Comparison of ENCODE assay signal across 14 cellular contexts in genomic region chr4:55175779-55176231, GRCh38. TPM values are rescaled to one million over a fixed set of nuclear protein-coding genes. Genes with fewer than 3 reads are reported as not detected.
A peak's percentile ranks its signal among the peaks of the same experiment; 100 is the strongest.
DNase-seq lines count a peak whose midpoint lies in the region; ATAC-seq and TF ChIP-seq lines count a peak whose summit lies in the region.
"Had no signal": no experiment of that assay in that cellular context is flagged by ENCODE, and none has a peak within 500 bp of the region (broad histone marks: within the 10 kb centered on the region; RNA-seq: fewer than 3 reads in every experiment).

No MANE protein-coding gene starts in this region.

- CTCF ChIA-PET in Calu3 (lab: Charles Lee), result interaction anchor here (2.0 kb wide), 1 partner anchor 9 kb away, joined by 7 read pairs; no protein-coding TSS in a partner anchor

- WGBS in mesodermal cell (ENCODE audit: insufficient coverage in 2 of 2), 2 experiments, result 29 to 70% methylated on average over 1 to 2 of the region's 5 CpGs

- H3K27me3 Mint-ChIP-seq in Calu3 (ENCODE audit: unreplicated experiment), result no peaks in the 10 kb centered on the region
- peaks cover 8% of the 10 kb centered on the region for H3K27me3 Mint-ChIP-seq in dendritic cell treated with granulocyte-macrophage colony-stimulating factor and Interleukin-4, amounts not matched to agents 40 ng/mL and 50 ng/mL, for 4 days

- intact Hi-C loops in Calu3 (cut with micrococcal nuclease; ENCODE audit: unreplicated experiment), result no loop called here
- intact Hi-C loops in dendritic cell treated with granulocyte-macrophage colony-stimulating factor and Interleukin-4, amounts not matched to agents 40 ng/mL and 50 ng/mL, for 4 days (cut with micrococcal nuclease), result no loop called here

- peaks cover 5% of the 10 kb centered on the region for H3K36me3 ChIP-seq in mesodermal cell (ENCODE audit: control insufficient read depth, insufficient read depth, low read length)

- H3K4me3 Mint-ChIP-seq in Calu3 (ENCODE audit: low read depth, unreplicated experiment), result peak overlapping the region; percentile 52
- no peak overlapping the region for H3K4me3 Mint-ChIP-seq in dendritic cell treated with granulocyte-macrophage colony-stimulating factor and Interleukin-4, amounts not matched to agents 40 ng/mL and 50 ng/mL, for 4 days
- H3K4me3 Mint-ChIP-seq: CD8-positive, alpha-beta memory T cell; natural killer cell treated with Interleukin-12 subunit alpha and Interleukin-12 subunit beta and Interleukin-15 and Interleukin-18, amount 100 ng/mL, for 72 hours had no signal

- peak overlapping the region; percentile 98 for H3K27ac ChIP-seq in mesodermal cell (ENCODE audit: low read depth, low read length, severe bottlenecking)
- H3K27ac ChIP-seq: VCaP had no signal

- no peaks in the 10 kb centered on the region for H3K9me3 ChIP-seq in mesodermal cell (ENCODE audit: control insufficient read depth, low read length)

- DNase-seq in Calu3 (no peak), LHCN-M2 (ENCODE audit: low read depth) (peak; percentile 69), occipital lobe (lab: John Stamatoyannopoulos, UW) (no peak)
- no peak for DNase-seq in stimulated activated CD4-positive, alpha-beta T cell treated with anti-CD3 and anti-CD28 coated beads, Interleukin-4, amount 100 ng/mL, for 4 hours
- DNase-seq in activated CD4-positive, alpha-beta T cell treated with anti-CD3 and anti-CD28 coated beads, Interleukin-2, amount 50 U/mL, for 48 hours, result no peak
- DNase-seq: CD8-positive, alpha-beta memory T cell; NCI-H1694 treated with DMSO at 0.1 percent for 48 hours; stimulated activated naive CD4-positive, alpha-beta T cell had no signal

- TF ChIP-seq CTCF in Calu3 (IDR thresholded peaks at IDR 0.05; ENCODE audit: unreplicated experiment), result no peak

- ATAC-seq in GM21529 (IDR thresholded peaks at IDR 0.05; ENCODE audit: unreplicated experiment), result no peak
- ATAC-seq: natural killer cell treated with Interleukin-12 subunit alpha and Interleukin-12 subunit beta and Interleukin-15 and Interleukin-18, amount 100 ng/mL, for 72 hours had no signal

- H3K4me1 Mint-ChIP-seq in Calu3 (ENCODE audit: low read depth, unreplicated experiment), result peaks cover 35% of the 10 kb centered on the region
- H3K4me1 Mint-ChIP-seq in dendritic cell treated with granulocyte-macrophage colony-stimulating factor and Interleukin-4, amounts not matched to agents 40 ng/mL and 50 ng/mL, for 4 days (ENCODE audit: low read depth), result peaks cover 10% of the 10 kb centered on the region

- H3K27ac Mint-ChIP-seq in Calu3 (ENCODE audit: unreplicated experiment), result peak overlapping the region; percentile 98
- peak overlapping the region; percentile 21 for H3K27ac Mint-ChIP-seq in dendritic cell treated with granulocyte-macrophage colony-stimulating factor and Interleukin-4, amounts not matched to agents 40 ng/mL and 50 ng/mL, for 4 days
- H3K27ac Mint-ChIP-seq: natural killer cell treated with Interleukin-12 subunit alpha and Interleukin-12 subunit beta and Interleukin-15 and Interleukin-18, amount 100 ng/mL, for 72 hours had no signal

- peaks cover 53% of the 10 kb centered on the region for H3K4me1 ChIP-seq in mesodermal cell (ENCODE audit: control insufficient read depth, insufficient read depth, low read length, poor library complexity, severe bottlenecking)

- H3K9me3 Mint-ChIP-seq in Calu3 (ENCODE audit: low read depth, unreplicated experiment), result no peaks in the 10 kb centered on the region
- H3K9me3 Mint-ChIP-seq in dendritic cell treated with granulocyte-macrophage colony-stimulating factor and Interleukin-4, amounts not matched to agents 40 ng/mL and 50 ng/mL, for 4 days, result no peaks in the 10 kb centered on the region
- H3K9me3 Mint-ChIP-seq: natural killer cell treated with Interleukin-12 subunit alpha and Interleukin-12 subunit beta and Interleukin-15 and Interleukin-18, amount 100 ng/mL, for 72 hours had no signal

- peak overlapping the region; percentile 23 for H3K4me3 ChIP-seq in mesodermal cell (ENCODE audit: extremely low read depth, insufficient read depth, low read length, poor library complexity, severe bottlenecking)

- peaks cover 4% of the 10 kb centered on the region for H3K36me3 Mint-ChIP-seq in Calu3 (ENCODE audit: insufficient read depth, unreplicated experiment)
- no peaks in the 10 kb centered on the region for H3K36me3 Mint-ChIP-seq in dendritic cell treated with granulocyte-macrophage colony-stimulating factor and Interleukin-4, amounts not matched to agents 40 ng/mL and 50 ng/mL, for 4 days (ENCODE audit: low read depth)
- H3K36me3 Mint-ChIP-seq: CD8-positive, alpha-beta memory T cell; natural killer cell treated with Interleukin-12 subunit alpha and Interleukin-12 subunit beta and Interleukin-15 and Interleukin-18, amount 100 ng/mL, for 72 hours had no signal

- no TSS peak for BruUV-seq in Calu3 (replicated peaks; lab: Mats Ljungman, UMichigan)

RNA-seq across cellular contexts. Expression of gene KDR, which starts 50.4 kb away (rescaled TPM):
- 0.09 TPM in 1 of 2 replicates, not detected in the other for total RNA-seq in Calu3 (2022)
- 15.8 and 19.3 TPM in 2 replicates for total RNA-seq in LHCN-M2 (2014; rRNA removed)
- 0.33 TPM for polyA plus RNA-seq in LHCN-M2 (2012)
- polyA plus RNA-seq in mesodermal cell (2013, experiment 1 of 2), result 365 TPM
- 313 TPM for polyA plus RNA-seq in mesodermal cell (2013, experiment 2 of 2)
- 13.7 TPM for total RNA-seq in occipital lobe
- total RNA-seq: CD8-positive, alpha-beta memory T cell; HT-29; natural killer cell treated with Interleukin-12 subunit alpha and Interleukin-12 subunit beta and Interleukin-15 and Interleukin-18, amount 100 ng/mL, for 72 hours had no signal
- polyA plus RNA-seq: CD8-positive, alpha-beta memory T cell had no signal

Comparison
In these comparisons a context has a peak if more than half of its experiments do, and no peak if none do; other contexts are left out.
1. RNA of gene KDR, which starts 50.4 kb away (total RNA-seq): 15.8 to 19.3 TPM in LHCN-M2 and 13.7 TPM in occipital lobe (single experiment); 0.09 TPM in Calu3; every median in the first group is over 10 times any median in the second.